ENCODE assay signal across 21 cellular contexts in genomic region chr1:228953207-228953606, GRCh38.
DNase-seq lines count a peak whose midpoint lies in the region; ATAC-seq and TF ChIP-seq lines count a peak whose summit lies in the region.
"Had no signal": no experiment of that assay in that cellular context is flagged by ENCODE, and none has a peak within 500 bp of the region (broad histone marks: within the 10 kb centered on the region; RNA-seq: fewer than 3 reads in every experiment).

No MANE protein-coding gene starts in this region.

- H3K9me3 Mint-ChIP-seq in activated CD8-positive, alpha-beta memory T cell treated with anti-CD3 and anti-CD28 coated beads, Interleukin-2, amount 10 ng/mL, durations not matched to agents 7 days and 5 days (ENCODE audit: low read depth): no peaks in the 10 kb centered on the region
- H3K9me3 Mint-ChIP-seq in progenitor cell of endocrine pancreas (ENCODE audit: low read depth): no peaks in the 10 kb centered on the region
- H3K9me3 Mint-ChIP-seq: CD4-positive, alpha-beta memory T cell had no signal

- 63% methylated on average over 4 of the region's 4 CpGs for WGBS in hepatocyte (ENCODE audit: low lambda C conversion rate, missing lambda C conversion rate)
- 81% methylated on average over 4 of the region's 4 CpGs for WGBS in prostate gland

- H4K20me1 ChIP-seq in hepatocyte (ENCODE audit: insufficient read depth, poor library complexity, severe bottlenecking): no peaks in the 10 kb centered on the region
- H4K20me1 ChIP-seq: BLaER1 treated with 17β-estradiol and CSF1 and Interleukin-3, amounts not matched to agents 10 nM and 100 nM had no signal

- H3K27ac Mint-ChIP-seq in activated CD8-positive, alpha-beta memory T cell treated with anti-CD3 and anti-CD28 coated beads, Interleukin-2, amount 10 ng/mL, durations not matched to agents 7 days and 5 days: no peak overlapping the region
- no peak overlapping the region for H3K27ac Mint-ChIP-seq in progenitor cell of endocrine pancreas

- H3K27me3 ChIP-seq in hepatocyte: no peaks in the 10 kb centered on the region
- H3K27me3 ChIP-seq in prostate gland (replicated peaks; ENCODE audit: insufficient read depth): no peaks in the 10 kb centered on the region
- H3K27me3 ChIP-seq: BLaER1 treated with 17β-estradiol and CSF1 and Interleukin-3, amounts not matched to agents 10 nM and 100 nM; MG63; SJCRH30 had no signal

- DNase-seq in activated CD8-positive, alpha-beta memory T cell treated with anti-CD3 and anti-CD28 coated beads, Interleukin-2, amount 50 U/mL, for 48 hours: peak; percentile 20
- no peak for DNase-seq in activated CD8-positive, alpha-beta memory T cell treated with anti-CD3 and anti-CD28 coated beads, Interleukin-2, amount 10 ng/mL, durations not matched to agents 7 days and 5 days
- DNase-seq in SW480 (ENCODE audit: low spot score) (peak; percentile 5), hepatocyte (ENCODE audit: low spot score) (no peak), progenitor cell of endocrine pancreas (ENCODE audit: low spot score, unreplicated experiment) (no peak), prostate gland (ENCODE audit: low spot score) (no peak), amniotic stem cell (lab: John Stamatoyannopoulos, UW) (no peak)
- DNase-seq in activated T-cell treated with anti-CD3 and anti-CD28 coated beads, Interleukin-2, amount 50 U/mL, for 48 hours: no peak
- DNase-seq: 8988T; Calu3; CD4-positive, alpha-beta memory T cell; DMS53; GF-D8; MG63; NCI-H1417; NCI-H1694 treated with DMSO at 0.1 percent for 48 hours; NCI-H345; NCI-H524; NCI-H82; SJCRH30 had no signal

- peak overlapping the region; percentile 11 for H3K27ac ChIP-seq in hepatocyte
- H3K27ac ChIP-seq in prostate gland: no peak overlapping the region
- H3K27ac ChIP-seq: BLaER1 treated with 17β-estradiol and CSF1 and Interleukin-3, amounts not matched to agents 10 nM and 100 nM; SJCRH30 had no signal

- H3K4me1 Mint-ChIP-seq in activated CD8-positive, alpha-beta memory T cell treated with anti-CD3 and anti-CD28 coated beads, Interleukin-2, amount 10 ng/mL, durations not matched to agents 7 days and 5 days: no peaks in the 10 kb centered on the region
- peaks cover 3% of the 10 kb centered on the region for H3K4me1 Mint-ChIP-seq in progenitor cell of endocrine pancreas (ENCODE audit: low read depth)

- H2AFZ ChIP-seq in hepatocyte: no peak overlapping the region

- CTCF ChIA-PET in activated CD8-positive, alpha-beta memory T cell treated with anti-CD3 and anti-CD28 coated beads, Interleukin-2, amount 10 ng/mL, durations not matched to agents 7 days and 5 days (lab: Charles Lee): no interaction called here

- no peak overlapping the region for H3K4me3 Mint-ChIP-seq in activated CD8-positive, alpha-beta memory T cell treated with anti-CD3 and anti-CD28 coated beads, Interleukin-2, amount 10 ng/mL, durations not matched to agents 7 days and 5 days
- H3K4me3 Mint-ChIP-seq in progenitor cell of endocrine pancreas (ENCODE audit: low read depth): no peak overlapping the region

- H3K27me3 Mint-ChIP-seq in activated CD8-positive, alpha-beta memory T cell treated with anti-CD3 and anti-CD28 coated beads, Interleukin-2, amount 10 ng/mL, durations not matched to agents 7 days and 5 days: peaks cover 4% of the 10 kb centered on the region
- H3K27me3 Mint-ChIP-seq in progenitor cell of endocrine pancreas: no peaks in the 10 kb centered on the region
- H3K27me3 Mint-ChIP-seq: CD4-positive, alpha-beta memory T cell had no signal

- H3K9me3 ChIP-seq in hepatocyte (ENCODE audit: low read depth) (peaks cover 7% of the 10 kb centered on the region), prostate gland (no peaks in the 10 kb centered on the region)
- H3K9me3 ChIP-seq: SJCRH30 had no signal

- H3K79me2 ChIP-seq in hepatocyte: no peaks in the 10 kb centered on the region

- no peak for TF ChIP-seq POLR2A in prostate gland (IDR thresholded peaks at IDR 0.05)

- no peaks in the 10 kb centered on the region for H3K9me2 ChIP-seq in hepatocyte (replicated peaks; ENCODE audit: insufficient read depth)

- no peaks in the 10 kb centered on the region for H3K36me3 Mint-ChIP-seq in activated CD8-positive, alpha-beta memory T cell treated with anti-CD3 and anti-CD28 coated beads, Interleukin-2, amount 10 ng/mL, durations not matched to agents 7 days and 5 days
- no peaks in the 10 kb centered on the region for H3K36me3 Mint-ChIP-seq in progenitor cell of endocrine pancreas (ENCODE audit: insufficient read depth)
- H3K36me3 Mint-ChIP-seq: CD4-positive, alpha-beta memory T cell had no signal

- intact Hi-C loops in prostate gland (cut with DNase I): no loop called here

- no peak overlapping the region for H3K4me3 ChIP-seq in hepatocyte
- no peak overlapping the region for H3K4me3 ChIP-seq in prostate gland
- H3K4me3 ChIP-seq: BLaER1 treated with 17β-estradiol and CSF1 and Interleukin-3, amounts not matched to agents 10 nM and 100 nM; MG63; SJCRH30 had no signal

- H3K4me1 ChIP-seq in hepatocyte (ENCODE audit: insufficient read depth) (peaks cover 22% of the 10 kb centered on the region), prostate gland (replicated peaks) (no peaks in the 10 kb centered on the region)
- H3K4me1 ChIP-seq: SJCRH30 had no signal

- no peak overlapping the region for H3K4me2 ChIP-seq in hepatocyte
- H3K4me2 ChIP-seq: BLaER1 treated with 17β-estradiol and CSF1 and Interleukin-3, amounts not matched to agents 10 nM and 100 nM had no signal

- no peak for TF ChIP-seq CTCF in hepatocyte (IDR thresholded peaks at IDR 0.05; ENCODE audit: poor library complexity)
- TF ChIP-seq CTCF in progenitor cell of endocrine pancreas (IDR thresholded peaks at IDR 0.05; ENCODE audit: unreplicated experiment): no peak
- TF ChIP-seq CTCF in prostate gland (IDR thresholded peaks at IDR 0.05): no peak

- ATAC-seq in activated CD8-positive, alpha-beta memory T cell treated with anti-CD3 and anti-CD28 coated beads, Interleukin-2, amount 10 ng/mL, durations not matched to agents 7 days and 5 days: no peak

- H3K36me3 ChIP-seq in hepatocyte (replicated peaks; ENCODE audit: insufficient read depth, low read depth) (no peaks in the 10 kb centered on the region), prostate gland (no peaks in the 10 kb centered on the region)
- H3K36me3 ChIP-seq: BLaER1 treated with 17β-estradiol and CSF1 and Interleukin-3, amounts not matched to agents 10 nM and 100 nM; MG63; SJCRH30 had no signal

Comparison
In these comparisons a context has a peak if more than half of its experiments do, and no peak if none do; other contexts are left out.
1. DNase-seq: peak in activated CD8-positive, alpha-beta memory T cell treated with anti-CD3 and anti-CD28 coated beads, Interleukin-2, amount 50 U/mL, for 48 hours (single experiment) and SW480 (single experiment); none in activated CD8-positive, alpha-beta memory T cell treated with anti-CD3 and anti-CD28 coated beads, Interleukin-2, amount 10 ng/mL, durations not matched to agents 7 days and 5 days (single experiment), hepatocyte (single experiment), progenitor cell of endocrine pancreas (single experiment), prostate gland (single experiment), amniotic stem cell (single experiment) and activated T-cell treated with anti-CD3 and anti-CD28 coated beads, Interleukin-2, amount 50 U/mL, for 48 hours (0 of 2).